15 cellular contexts compared by ENCODE assay signal in the genomic region with DNA sequence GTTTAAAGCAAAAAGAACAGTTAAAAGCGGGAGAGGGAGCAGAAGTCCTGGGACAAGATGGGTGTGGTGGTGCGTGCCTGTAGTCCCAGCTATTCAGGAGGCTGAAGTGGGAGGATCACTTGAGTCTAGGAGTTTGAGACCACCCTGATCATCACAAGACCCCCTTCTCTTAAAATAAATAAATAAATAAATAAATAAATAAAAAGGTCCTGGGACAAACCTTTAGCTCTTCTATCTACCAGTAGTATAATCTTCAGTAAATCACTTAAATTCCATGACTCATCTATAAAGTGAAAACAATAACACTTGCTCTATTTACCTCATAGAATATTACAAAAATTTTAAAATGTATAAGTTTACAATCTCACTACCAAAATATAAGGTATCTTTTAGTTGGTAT. TPM values are rescaled to one million over a fixed set of nuclear protein-coding genes. Genes with fewer than 3 reads are reported as not detected.
DNase-seq lines count a peak whose midpoint lies in the region; ATAC-seq, FAIRE-seq and TF ChIP-seq lines count a peak whose summit lies in the region.
"Had no signal": no experiment of that assay in that cellular context is flagged by ENCODE, and none has a peak within 500 bp of the region (broad histone marks: within the 10 kb centered on the region; RNA-seq: fewer than 3 reads in every experiment).

No MANE protein-coding gene starts in this region.

- H3K9me3 ChIP-seq in HEK293 (ENCODE audit: control insufficient read depth, insufficient read depth, low read depth, low read length) (no peaks in the 10 kb centered on the region), T-helper 17 cell (ENCODE audit: control insufficient read depth, low read length, poor library complexity, severe bottlenecking) (no peaks in the 10 kb centered on the region), kidney (ENCODE audit: control insufficient read depth in 1 of 2, low read length in 2 of 2) (no peaks in the 10 kb centered on the region)
- H3K9me3 ChIP-seq: BLaER1 treated with 17β-estradiol and CSF1 and Interleukin-3, amounts not matched to agents 10 nM and 100 nM; HAP-1 had no signal

- H3K9me3 Mint-ChIP-seq in nephron, result no peaks in the 10 kb centered on the region
- H3K9me3 Mint-ChIP-seq in naive thymus-derived CD8-positive, alpha-beta T cell, result no peaks in the 10 kb centered on the region
- H3K9me3 Mint-ChIP-seq: CD4-positive, CD25-positive, alpha-beta regulatory T cell had no signal

- intact Hi-C loops in kidney (cut with DNase I), result no loop called here

- H3K27ac Mint-ChIP-seq in T-helper 17 cell (peak overlapping the region; percentile 72), nephron (peak overlapping the region in 2 of 3 experiments; percentile 71 to 85)
- no peak overlapping the region for H3K27ac Mint-ChIP-seq in naive thymus-derived CD8-positive, alpha-beta T cell

- CTCF ChIA-PET in HEK293 (lab: Yijun Ruan, JAX), result interaction anchor here (1.1 to 8.4 kb wide), 3 partner anchors 19 to 52 kb away, joined by 3 to 55 read pairs (median 4); no protein-coding TSS in a partner anchor

- POLR2A ChIA-PET in HEK293 (lab: Yijun Ruan, JAX), result interaction anchor here (0.5 kb wide), 1 partner anchor 829 kb away, joined by 4 read pairs; no protein-coding TSS in a partner anchor
- POLR2A ChIA-PET in naive thymus-derived CD8-positive, alpha-beta T cell (lab: Charles Lee), result no interaction called here

- H3K4me3 ChIP-seq in HEK293 (ENCODE audit: low read depth, low read length) (no peak overlapping the region), kidney (ENCODE audit: low read length in 2 of 2) (no peak overlapping the region)
- H3K4me3 ChIP-seq: BLaER1 treated with 17β-estradiol and CSF1 and Interleukin-3, amounts not matched to agents 10 nM and 100 nM; HAP-1 had no signal

- peaks cover 19 to 22% of the 10 kb centered on the region in 2 experiments for H3K36me3 ChIP-seq in HEK293 (ENCODE audit: control insufficient read depth in 2 of 2, insufficient read depth in 1 of 2, low read length in 2 of 2)
- H3K36me3 ChIP-seq in kidney (ENCODE audit: control insufficient read depth in 1 of 2, insufficient read depth in 2 of 2, low read length in 2 of 2), result no peaks in the 10 kb centered on the region

- FAIRE-seq in kidney (lab: Jason Lieb, UNC), result no peak
- FAIRE-seq: H1 had no signal

- H3K4me1 ChIP-seq in HEK293 (ENCODE audit: control insufficient read depth, insufficient read depth, low read length) (peaks cover 15% of the 10 kb centered on the region), kidney (ENCODE audit: control insufficient read depth in 1 of 2, insufficient read depth in 1 of 2, low read depth in 1 of 2, low read length in 2 of 2) (peaks cover 3 to 8% of the 10 kb centered on the region in 2 donors)

- no peak overlapping the region for H3K4me3 Mint-ChIP-seq in T-helper 17 cell
- no peak overlapping the region for H3K4me3 Mint-ChIP-seq in nephron
- no peak overlapping the region for H3K4me3 Mint-ChIP-seq in naive thymus-derived CD8-positive, alpha-beta T cell

- H3K4me1 Mint-ChIP-seq in T-helper 17 cell, result peaks cover 17% of the 10 kb centered on the region
- H3K4me1 Mint-ChIP-seq in nephron, result peaks cover 52% of the 10 kb centered on the region
- H3K4me1 Mint-ChIP-seq in naive thymus-derived CD8-positive, alpha-beta T cell, result peaks cover 0 to 7% (median 6%) of the 10 kb centered on the region in 4 donors

- DNase-seq in T-helper 17 cell (no peak), kidney (no peak)
- DNase-seq in naive thymus-derived CD8-positive, alpha-beta T cell, result no peak
- DNase-seq: AML-193; CD4-positive, CD25-positive, alpha-beta regulatory T cell; DMS 273 treated with DMSO at 0.1 percent for 48 hours had no signal

- H3K27ac ChIP-seq in HEK293 (ENCODE audit: extremely low read depth, low read depth, low read length) (no peak overlapping the region), kidney (ENCODE audit: low read depth in 2 of 2, low read length in 2 of 2) (no peak overlapping the region)
- H3K27ac ChIP-seq: BLaER1 treated with 17β-estradiol and CSF1 and Interleukin-3, amounts not matched to agents 10 nM and 100 nM; HL-60 had no signal

- peaks cover 3% of the 10 kb centered on the region for H3K36me3 Mint-ChIP-seq in T-helper 17 cell (ENCODE audit: low read depth)
- peaks cover 4% of the 10 kb centered on the region for H3K36me3 Mint-ChIP-seq in nephron (ENCODE audit: low read depth)
- peaks cover 0 to 12% (median 0%) of the 10 kb centered on the region in 3 donors for H3K36me3 Mint-ChIP-seq in naive thymus-derived CD8-positive, alpha-beta T cell
- H3K36me3 Mint-ChIP-seq: CD4-positive, CD25-positive, alpha-beta regulatory T cell had no signal

- H3K27me3 Mint-ChIP-seq in T-helper 17 cell (no peaks in the 10 kb centered on the region), nephron (ENCODE audit: low read depth) (no peaks in the 10 kb centered on the region)
- H3K27me3 Mint-ChIP-seq in naive thymus-derived CD8-positive, alpha-beta T cell, result no peaks in the 10 kb centered on the region
- H3K27me3 Mint-ChIP-seq: CD4-positive, CD25-positive, alpha-beta regulatory T cell had no signal

- no peak overlapping the region for H3K9ac ChIP-seq in kidney (ENCODE audit: low read length in 2 of 2)
- H3K9ac ChIP-seq: BLaER1 treated with 17β-estradiol and CSF1 and Interleukin-3, amounts not matched to agents 10 nM and 100 nM had no signal

- TF ChIP-seq CTCF in HEK293 (tag by site-specific recombination; IDR thresholded peaks at IDR 0.05) (no peak), nephron (IDR thresholded peaks at IDR 0.05; ENCODE audit: unreplicated experiment in 3 of 3) (no peak), kidney (IDR thresholded peaks at IDR 0.05; ENCODE audit: borderline replicate concordance, extremely low read depth, insufficient read depth) (no peak)

- ATAC-seq in T-helper 17 cell, result no peak
- ATAC-seq in HG02571 (IDR thresholded peaks at IDR 0.05; ENCODE audit: unreplicated experiment), result no peak
- no peak for ATAC-seq in naive thymus-derived CD8-positive, alpha-beta T cell

TF ChIP-seq in HEK293, 187 proteins besides CTCF, POLR2A, EP300 and RAD21 (continues in another document):
- TF ChIP-seq ZXDB (tag by site-specific recombination; IDR thresholded peaks at IDR 0.05) (0 out of 2 replicates have a peak, but pooled peaks have one; percentile 12), ZBTB8A (tag by site-specific recombination; IDR thresholded peaks at IDR 0.05) (peak; percentile 24; the same call in 1 of the 2 replicates)
- TF ChIP-seq, protein P1, sequence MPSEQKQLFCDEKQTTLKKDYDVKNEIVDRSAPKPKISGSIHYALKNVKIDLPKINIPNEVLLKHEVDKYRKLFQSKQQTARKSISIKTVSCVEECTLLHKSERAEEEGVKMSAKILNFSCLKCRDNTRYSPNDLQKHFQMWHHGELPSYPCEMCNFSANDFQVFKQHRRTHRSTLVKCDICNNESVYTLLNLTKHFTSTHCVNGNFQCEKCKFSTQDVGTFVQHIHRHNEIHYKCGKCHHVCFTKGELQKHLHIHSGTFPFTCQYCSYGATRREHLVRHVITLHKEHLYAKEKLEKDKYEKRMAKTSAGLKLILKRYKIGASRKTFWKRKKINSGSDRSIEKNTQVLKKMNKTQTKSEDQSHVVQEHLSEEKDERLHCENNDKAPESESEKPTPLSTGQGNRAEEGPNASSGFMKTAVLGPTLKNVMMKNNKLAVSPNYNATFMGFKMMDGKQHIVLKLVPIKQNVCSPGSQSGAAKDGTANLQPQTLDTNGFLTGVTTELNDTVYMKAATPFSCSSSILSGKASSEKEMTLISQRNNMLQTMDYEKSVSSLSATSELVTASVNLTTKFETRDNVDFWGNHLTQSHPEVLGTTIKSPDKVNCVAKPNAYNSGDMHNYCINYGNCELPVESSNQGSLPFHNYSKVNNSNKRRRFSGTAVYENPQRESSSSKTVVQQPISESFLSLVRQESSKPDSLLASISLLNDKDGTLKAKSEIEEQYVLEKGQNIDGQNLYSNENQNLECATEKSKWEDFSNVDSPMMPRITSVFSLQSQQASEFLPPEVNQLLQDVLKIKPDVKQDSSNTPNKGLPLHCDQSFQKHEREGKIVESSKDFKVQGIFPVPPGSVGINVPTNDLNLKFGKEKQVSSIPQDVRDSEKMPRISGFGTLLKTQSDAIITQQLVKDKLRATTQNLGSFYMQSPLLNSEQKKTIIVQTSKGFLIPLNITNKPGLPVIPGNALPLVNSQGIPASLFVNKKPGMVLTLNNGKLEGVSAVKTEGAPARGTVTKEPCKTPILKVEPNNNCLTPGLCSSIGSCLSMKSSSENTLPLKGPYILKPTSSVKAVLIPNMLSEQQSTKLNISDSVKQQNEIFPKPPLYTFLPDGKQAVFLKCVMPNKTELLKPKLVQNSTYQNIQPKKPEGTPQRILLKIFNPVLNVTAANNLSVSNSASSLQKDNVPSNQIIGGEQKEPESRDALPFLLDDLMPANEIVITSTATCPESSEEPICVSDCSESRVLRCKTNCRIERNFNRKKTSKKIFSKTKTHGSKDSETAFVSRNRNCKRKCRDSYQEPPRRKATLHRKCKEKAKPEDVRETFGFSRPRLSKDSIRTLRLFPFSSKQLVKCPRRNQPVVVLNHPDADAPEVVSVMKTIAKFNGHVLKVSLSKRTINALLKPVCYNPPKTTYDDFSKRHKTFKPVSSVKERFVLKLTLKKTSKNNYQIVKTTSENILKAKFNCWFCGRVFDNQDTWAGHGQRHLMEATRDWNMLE (tag by site-specific recombination; conservative IDR thresholded peaks at IDR 0.05; ENCODE audit: low read depth), result peak; percentile 60

RNA-seq across cellular contexts. Expression of a gene that starts 5.8 kb away (rescaled TPM):
- total RNA-seq in T-helper 17 cell, result 1 to 10 TPM; 6.8 to 7.3 TPM
- total RNA-seq in kidney, result 7.7 TPM
- 5.0 TPM for polyA plus RNA-seq in kidney (ENCODE audit: insufficient read depth, low read depth, low replicate concordance)
- 10 to 100 TPM; 11.0 to 12.8 TPM for total RNA-seq in naive thymus-derived CD8-positive, alpha-beta T cell
- polyA plus RNA-seq in naive thymus-derived CD8-positive, alpha-beta T cell, result 10 to 100 TPM in 1 of 3 donors, 1 to 10 TPM in 2; 8.4 to 11.5 (median 8.6) TPM

RNA-seq across cellular contexts. Expression of a gene that starts 37.9 kb away (rescaled TPM):
- total RNA-seq in T-helper 17 cell (1 to 10 TPM in 1 of 2 donors, under 1 TPM in 1; 0.17 to 1.1 TPM), kidney (1.6 TPM)
- 0.99 TPM for polyA plus RNA-seq in kidney (ENCODE audit: insufficient read depth, low read depth, low replicate concordance)
- 10 to 100 TPM; 11.7 to 12.2 TPM for total RNA-seq in naive thymus-derived CD8-positive, alpha-beta T cell
- 1 to 10 TPM in 2 of 3 donors, under 1 TPM in 1; 0.97 to 1.3 (median 1.0) TPM for polyA plus RNA-seq in naive thymus-derived CD8-positive, alpha-beta T cell
- total RNA-seq: Daoy had no signal

RNA-seq across cellular contexts. Expression of a gene that starts 46.8 kb away (rescaled TPM):
- total RNA-seq in T-helper 17 cell (not detected), kidney (12.0 TPM)
- polyA plus RNA-seq in kidney (ENCODE audit: insufficient read depth, low read depth, low replicate concordance), result 74.1 TPM
- not detected for total RNA-seq in naive thymus-derived CD8-positive, alpha-beta T cell
- not detected for polyA plus RNA-seq in naive thymus-derived CD8-positive, alpha-beta T cell
- total RNA-seq: A673; CD4-positive, CD25-positive, alpha-beta regulatory T cell had no signal
- polyA plus RNA-seq: CD4-positive, CD25-positive, alpha-beta regulatory T cell had no signal

RNA-seq across cellular contexts. Expression of a gene that starts 57.9 kb away (rescaled TPM):
- total RNA-seq in T-helper 17 cell, result not detected
- 0.91 TPM for total RNA-seq in kidney
- 0.99 TPM for polyA plus RNA-seq in kidney (ENCODE audit: insufficient read depth, low read depth, low replicate concordance)
- total RNA-seq in naive thymus-derived CD8-positive, alpha-beta T cell, result not detected
- polyA plus RNA-seq in naive thymus-derived CD8-positive, alpha-beta T cell, result not detected
- total RNA-seq: A673; CD4-positive, CD25-positive, alpha-beta regulatory T cell; Daoy had no signal
- polyA plus RNA-seq: CD4-positive, CD25-positive, alpha-beta regulatory T cell had no signal

Comparison
In these comparisons a context has a peak if more than half of its experiments do, and no peak if none do; other contexts are left out.
1. H3K27ac Mint-ChIP-seq: peak in T-helper 17 cell (single experiment) and nephron (2 of 3); none in naive thymus-derived CD8-positive, alpha-beta T cell (0 of 10).
2. RNA of a gene that starts 46.8 kb away (total RNA-seq): 12.0 TPM in kidney (single experiment); not detected in T-helper 17 cell and not detected in naive thymus-derived CD8-positive, alpha-beta T cell; every median in the first group is over 10 times any median in the second.